25 cellular contexts compared by ENCODE assay signal in genomic region chr10:79494871-79495270, GRCh38.
"Had no signal": no experiment of that assay in that cellular context is flagged by ENCODE, and none has a peak within 500 bp of the region (broad histone marks: within the 10 kb centered on the region; RNA-seq: fewer than 3 reads in every experiment).

No MANE protein-coding gene starts in this region.

- H3K4me3 ChIP-seq: PC-9, Peyer's patch had no signal

- H3K27me3 ChIP-seq: Peyer's patch, SJCRH30 had no signal

- ATAC-seq: HepG2, Right ventricle myocardium inferior, SK-N-SH treated with all-trans-retinoic acid at 6 μM for 48 hours had no signal

- DNase-seq: IMR-90; Karpas-422; KG1; MM.1S; NCI-H1092 treated with DMSO at 0.1 percent for 48 hours; NCI-H1436; NCI-H187; NCI-H2029; NCI-H2081 treated with DMSO at 0.1 percent for 48 hours; NCI-H2171; NCI-H226; NCI-H446; NCI-H510A; NCI-H524 treated with DMSO at 0.1 percent for 48 hours; NCI-H69; NCI-H774; NK-92 treated with Interleukin-12 subunit alpha and Interleukin-12 subunit beta, amount 100 ng/mL, for 24 hours; OCI-M1; Peyer's patch; SHP77 treated with DMSO at 0.1 percent for 48 hours had no signal

- H3K4me1 ChIP-seq: Peyer's patch had no signal

- H3K4me2 ChIP-seq: PC-9 had no signal

- H3K36me3 ChIP-seq: Peyer's patch, SJCRH30 had no signal

- H3K9me3 ChIP-seq: Peyer's patch, SJCRH30 had no signal

- H3K27ac ChIP-seq: PC-9, Peyer's patch, SJCRH30 had no signal
